11 cellular contexts compared by ENCODE assay signal in the genomic region with DNA sequence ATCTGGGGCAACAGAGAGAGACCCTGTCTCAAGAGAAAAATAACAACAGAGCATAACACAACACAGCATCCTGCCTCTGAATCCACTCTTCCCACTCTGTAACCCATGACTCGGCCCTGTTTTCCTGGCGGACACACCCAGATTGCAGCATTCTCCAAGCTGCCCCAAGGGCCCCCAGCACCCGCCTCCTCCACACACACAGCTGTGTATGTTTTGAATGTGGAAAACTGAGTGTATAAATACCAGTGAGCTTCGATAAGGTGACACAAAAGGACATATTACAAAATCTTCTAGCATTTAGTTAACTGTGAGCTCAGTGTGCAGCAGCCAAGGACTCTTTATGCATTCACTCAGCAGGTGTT. TPM values are rescaled to one million over a fixed set of nuclear protein-coding genes. Genes with fewer than 3 reads are reported as not detected.
DNase-seq lines count a peak whose midpoint lies in the region; ATAC-seq, FAIRE-seq and TF ChIP-seq lines count a peak whose summit lies in the region.
"Had no signal": no experiment of that assay in that cellular context is flagged by ENCODE, and none has a peak within 500 bp of the region (broad histone marks: within the 10 kb centered on the region; RNA-seq: fewer than 3 reads in every experiment).

No MANE protein-coding gene starts in this region.

- no peaks in the 10 kb centered on the region for H3K9me3 Mint-ChIP-seq in CD8-positive, alpha-beta memory T cell

- peak overlapping the region; percentile 9 for H3K27ac ChIP-seq in osteoblast (ENCODE audit: low read depth, low read length)
- no peak overlapping the region for H3K27ac ChIP-seq in CD8-positive, alpha-beta memory T cell (ENCODE audit: low read depth, low read length)

- peaks cover 8 to 12% (median 10%) of the 10 kb centered on the region in 3 donors for H3K4me1 Mint-ChIP-seq in CD8-positive, alpha-beta memory T cell

- POLR2A ChIA-PET in CD8-positive, alpha-beta memory T cell (lab: Charles Lee), result no interaction called here

- peak; percentile 70 for DNase-seq in AG20443 (ENCODE audit: low spot score)
- DNase-seq in NCI-H460 (ENCODE audit: extremely low read depth, low read depth), result peak; percentile 50
- peak; percentile 85 for DNase-seq in fibroblast of the aortic adventitia (ENCODE audit: low read depth)
- peak; percentile 93 for DNase-seq in osteoblast (ENCODE audit: insufficient read length, low spot score, missing footprints)
- DNase-seq in CD8-positive, alpha-beta memory T cell, result no peak
- DNase-seq in D721Med (ENCODE audit: insufficient read length, low spot score), result no peak
- no peak for DNase-seq in NCI-H128 (lab: John Stamatoyannopoulos, UW; ENCODE audit: unreplicated experiment)
- DNase-seq: activated naive CD4-positive, alpha-beta T cell; NCI-H1930; T-helper 9 cell had no signal

- no peaks in the 10 kb centered on the region for H4K20me1 ChIP-seq in osteoblast (ENCODE audit: insufficient read depth, low read length)

- H3K27ac Mint-ChIP-seq in CD8-positive, alpha-beta memory T cell, result peak overlapping the region in 1 of 8 donors; percentile 37

- peaks cover 14% of the 10 kb centered on the region for H3K4me1 ChIP-seq in osteoblast (ENCODE audit: insufficient read depth, low read length)
- H3K4me1 ChIP-seq in CD8-positive, alpha-beta memory T cell (ENCODE audit: insufficient read depth, low read length), result peaks cover 4% of the 10 kb centered on the region

- no peak overlapping the region for H3K4me3 Mint-ChIP-seq in CD8-positive, alpha-beta memory T cell

- no peaks in the 10 kb centered on the region for H3K9me3 ChIP-seq in osteoblast (ENCODE audit: low read depth, low read length)
- no peaks in the 10 kb centered on the region for H3K9me3 ChIP-seq in CD8-positive, alpha-beta memory T cell (ENCODE audit: low read length)

- FAIRE-seq in D721Med (lab: Jason Lieb, UNC), result no peak

- H2AFZ ChIP-seq in osteoblast (ENCODE audit: low read length), result peak overlapping the region; percentile 42

- H3K27me3 ChIP-seq in osteoblast (ENCODE audit: insufficient read depth, low read length), result no peaks in the 10 kb centered on the region
- no peaks in the 10 kb centered on the region for H3K27me3 ChIP-seq in CD8-positive, alpha-beta memory T cell (ENCODE audit: insufficient read depth, low read length, poor library complexity, severe bottlenecking)

- H3K36me3 ChIP-seq in osteoblast (ENCODE audit: insufficient read depth, low read length), result no peaks in the 10 kb centered on the region
- no peaks in the 10 kb centered on the region for H3K36me3 ChIP-seq in CD8-positive, alpha-beta memory T cell (ENCODE audit: insufficient read depth, low read length)

- H3K36me3 Mint-ChIP-seq in CD8-positive, alpha-beta memory T cell, result no peaks in the 10 kb centered on the region

- CTCF ChIA-PET in CD8-positive, alpha-beta memory T cell (lab: Charles Lee), result interaction anchor here (1.0 to 10.1 kb wide), 7 partner anchors 12 to 80 kb away, joined by 3 to 245 read pairs (median 13); a partner anchor contains a TSS

- no peak for TF ChIP-seq CTCF in fibroblast of the aortic adventitia (IDR thresholded peaks at IDR 0.05; ENCODE audit: insufficient read depth, low read length)
- TF ChIP-seq CTCF in osteoblast (IDR thresholded peaks at IDR 0.05; ENCODE audit: extremely low read depth, low read depth, low read length), result no peak
- TF ChIP-seq CTCF in D721Med (IDR thresholded peaks at IDR 0.05; ENCODE audit: insufficient read depth, missing control alignments), result no peak

- ATAC-seq in HG02759 (IDR thresholded peaks at IDR 0.05; ENCODE audit: unreplicated experiment), result no peak

- H3K79me2 ChIP-seq in osteoblast (ENCODE audit: insufficient read depth, low read length), result no peaks in the 10 kb centered on the region

- H3K4me2 ChIP-seq in osteoblast (ENCODE audit: insufficient read depth, low read length), result peak overlapping the region; percentile 47

- peaks cover 0 to 2% of the 10 kb centered on the region in 2 donors for H3K27me3 Mint-ChIP-seq in CD8-positive, alpha-beta memory T cell

- no peak overlapping the region for H3K4me3 ChIP-seq in fibroblast of the aortic adventitia (ENCODE audit: low read depth, low read length)
- H3K4me3 ChIP-seq in osteoblast (ENCODE audit: insufficient read depth, low read length), result no peak overlapping the region
- H3K4me3 ChIP-seq in CD8-positive, alpha-beta memory T cell (ENCODE audit: low read length), result no peak overlapping the region

RNA-seq across cellular contexts. Expression of a gene that starts 13.0 kb away (rescaled TPM):
- 42.6 and 51.1 TPM in 2 replicates for total RNA-seq in NCI-H460 (2014; rRNA removed; shearing (Covaris generic))
- 90.4 and 124 TPM in 2 replicates for polyA plus RNA-seq in NCI-H460 (2014; cell fraction: nucleus; rRNA removed)
- total RNA-seq in fibroblast of the aortic adventitia (ENCODE audit: low replicate concordance) (6.9 and 14.1 TPM in 2 replicates), osteoblast (11.2 and 14.4 TPM in 2 replicates)
- 10 to 100 TPM; 13.3 to 14.0 TPM for total RNA-seq in CD8-positive, alpha-beta memory T cell
- polyA plus RNA-seq in CD8-positive, alpha-beta memory T cell, result 6.2 TPM

Comparison
In these comparisons a context has a peak if more than half of its experiments do, and no peak if none do; other contexts are left out.
1. DNase-seq: peak in AG20443 (single experiment), NCI-H460 (single experiment), fibroblast of the aortic adventitia (single experiment) and osteoblast (single experiment); none in CD8-positive, alpha-beta memory T cell (0 of 5), D721Med (single experiment) and NCI-H128 (single experiment).